ENCODE assay signal across 8 cellular contexts in the genomic region with DNA sequence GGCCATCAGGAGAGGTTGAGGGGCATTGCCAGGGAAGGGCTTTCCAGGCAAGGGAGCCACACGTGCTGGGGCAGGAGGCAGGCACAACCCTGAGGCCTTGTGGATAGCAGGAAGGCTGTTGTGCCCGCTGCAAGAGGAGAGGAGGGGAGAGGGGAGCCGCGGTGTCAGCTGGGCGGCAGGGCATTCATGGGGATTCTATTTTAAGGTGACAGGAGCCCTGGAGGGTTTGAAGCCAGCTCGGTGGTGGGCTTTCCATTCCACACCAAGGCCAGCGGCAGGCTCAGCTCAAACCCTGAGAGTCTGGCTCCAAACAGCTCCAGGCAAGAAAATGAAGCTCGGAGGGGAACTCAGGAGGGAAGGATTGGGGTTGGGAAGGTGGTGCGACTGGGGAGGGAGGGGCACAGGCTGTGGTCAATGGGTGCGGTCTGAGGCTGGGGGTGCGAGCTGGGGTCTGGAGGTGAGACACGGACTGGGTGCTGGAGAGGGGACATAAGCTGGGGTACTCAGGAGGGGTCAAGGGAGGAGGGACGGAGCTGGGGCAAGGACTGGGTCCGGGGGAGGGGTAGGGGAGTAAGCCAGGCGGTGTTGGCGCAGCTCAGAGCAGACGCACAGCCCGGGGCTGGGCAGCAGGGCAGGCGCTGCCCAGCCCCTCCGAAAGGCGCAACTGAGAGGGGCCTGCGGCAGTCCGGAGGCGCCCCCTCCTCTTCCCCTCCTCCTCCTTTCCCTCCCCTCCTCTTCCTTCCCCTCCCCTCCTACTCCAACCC. TPM values are rescaled to one million over a fixed set of nuclear protein-coding genes. Genes with fewer than 3 reads are reported as not detected.
DNase-seq lines count a peak whose midpoint lies in the region; ATAC-seq, FAIRE-seq and TF ChIP-seq lines count a peak whose summit lies in the region.

No MANE protein-coding gene starts in this region.

- H3K27ac Mint-ChIP-seq in Caco-2 (ENCODE audit: unreplicated experiment): no peak overlapping the region

- POLR2A ChIA-PET in Caco-2 (lab: Charles Lee): interaction anchor here (0.7 kb wide), 1 partner anchor 51 kb away, joined by 5 read pairs; a partner anchor contains a TSS

- H3K4me1 Mint-ChIP-seq in Caco-2 (ENCODE audit: low read depth, unreplicated experiment): no peaks in the 10 kb centered on the region

- ATAC-seq in Right ventricle myocardium superior (ENCODE audit: poor library complexity) (peak; percentile 61), pancreas (peak in 3 of 4 donors; percentile 4 to 11 (median 5)), GM19452 (IDR thresholded peaks at IDR 0.05; ENCODE audit: unreplicated experiment) (no peak), HG02642 (IDR thresholded peaks at IDR 0.05; ENCODE audit: poor library complexity, unreplicated experiment) (no peak), HG03432 (IDR thresholded peaks at IDR 0.05; ENCODE audit: unreplicated experiment) (no peak)

- H3K4me3 Mint-ChIP-seq in Caco-2 (ENCODE audit: unreplicated experiment): peak overlapping the region; percentile 54

- H3K9me3 ChIP-seq in Caco-2 (no peaks in the 10 kb centered on the region), pancreas (no peaks in the 10 kb centered on the region)

- H3K27ac ChIP-seq in VCaP (peak overlapping the region; percentile 53; the same call in 1 of the 2 replicates), pancreas (no peak overlapping the region)

- H3K36me3 Mint-ChIP-seq in Caco-2 (ENCODE audit: insufficient read depth, unreplicated experiment): no peaks in the 10 kb centered on the region

- peak overlapping the region; percentile 54; the same call in 1 of the 2 replicates for H3K4me3 ChIP-seq in Caco-2 (ENCODE audit: low read depth, low read length)
- H3K4me3 ChIP-seq in pancreas: peak overlapping the region in 2 of 4 donors; percentile 51 to 70

- no peak for FAIRE-seq in pancreas (lab: Jason Lieb, UNC)

- no peaks in the 10 kb centered on the region for H3K27me3 Mint-ChIP-seq in Caco-2 (ENCODE audit: insufficient read depth, unreplicated experiment)

- no TSS peak for BruUV-seq in Caco-2 (replicated peaks; lab: Mats Ljungman, UMichigan)

- H3K36me3 ChIP-seq in Caco-2 (ENCODE audit: control insufficient read depth, insufficient read depth, low read length): no peaks in the 10 kb centered on the region
- no peaks in the 10 kb centered on the region for H3K36me3 ChIP-seq in pancreas

- no peaks in the 10 kb centered on the region for H3K9me3 Mint-ChIP-seq in Caco-2 (ENCODE audit: unreplicated experiment)

- no peak for TF ChIP-seq CTCF in Caco-2 (IDR thresholded peaks at IDR 0.05; ENCODE audit: insufficient read depth in 1 of 2, low read depth in 1 of 2, low read length in 1 of 2, severe bottlenecking in 1 of 2, unreplicated experiment in 1 of 2)
- no peak for TF ChIP-seq CTCF in VCaP (conservative IDR thresholded peaks at IDR 0.05)
- TF ChIP-seq CTCF in pancreas (IDR thresholded peaks at IDR 0.05): no peak

- no peaks in the 10 kb centered on the region for H3K27me3 ChIP-seq in Caco-2 (replicated peaks; ENCODE audit: control insufficient read depth, insufficient read depth, low read length)
- H3K27me3 ChIP-seq in pancreas: no peaks in the 10 kb centered on the region

- WGBS in pancreas, 2 donors: 33 to 39% methylated on average over 21 to 23 of the region's 24 CpGs

- H3K4me1 ChIP-seq in Caco-2 (peaks cover 12% of the 10 kb centered on the region; the same call in 1 of the 2 replicates), pancreas (no peaks in the 10 kb centered on the region)

- CTCF ChIA-PET in Caco-2 (lab: Charles Lee): interaction anchor here (0.6 to 1.2 kb wide), 6 partner anchors 18 to 173 kb away, joined by 3 to 4 read pairs (median 3); a partner anchor contains a TSS

- DNase-seq in Caco-2: no peak
- peak; percentile 54 for DNase-seq in Right ventricle myocardium superior
- peak in 1 of 6 donors; percentile 20 for DNase-seq in pancreas
- DNase-seq in HPDE6-E6E7 (ENCODE audit: extremely low spot score): no peak

- intact Hi-C loops in Caco-2 (cut with micrococcal nuclease; ENCODE audit: unreplicated experiment) (loop anchor here (10.0 kb wide), 1 partner anchor 92 kb away; no protein-coding TSS in a partner anchor), Right ventricle myocardium superior (cut with DNase I) (loop anchor here (10.0 kb wide), 1 partner anchor 1022 kb away; a partner anchor contains a TSS), pancreas (cut with DNase I) (loop anchor here in 2 of 3 donors (10.0 kb wide), 2 partner anchors 872 to 882 kb away; no protein-coding TSS in a partner anchor)

RNA-seq across cellular contexts. Expression of a gene that starts 43.4 kb away (rescaled TPM):
- 34.5 and 36.8 TPM in 2 replicates for total RNA-seq in Caco-2 (2022)
- 17.8 TPM for total RNA-seq in Right ventricle myocardium superior
- 10 to 100 TPM; 12.1 to 21.5 (median 14.3) TPM for total RNA-seq in pancreas
- polyA plus RNA-seq in pancreas: 10 to 100 TPM; 21.9 to 25.9 TPM

RNA-seq across cellular contexts. Expression of a gene that starts 51.1 kb away (rescaled TPM):
- 127 and 134 TPM in 2 replicates for total RNA-seq in Caco-2 (2022)
- 6.5 TPM for total RNA-seq in Right ventricle myocardium superior
- total RNA-seq in pancreas: 1 to 10 TPM; 2.3 to 5.2 (median 4.0) TPM
- 1 to 10 TPM; 1.5 to 1.7 TPM for polyA plus RNA-seq in pancreas

Comparison
In these comparisons a context has a peak if more than half of its experiments do, and no peak if none do; other contexts are left out.
1. ATAC-seq: peak in Right ventricle myocardium superior (single experiment) and pancreas (3 of 4); none in GM19452 (single experiment), HG02642 (single experiment) and HG03432 (single experiment).
2. RNA of a gene that starts 51.1 kb away (total RNA-seq): 127 to 134 TPM in Caco-2; 6.5 TPM in Right ventricle myocardium superior (single experiment) and 2.3 to 5.2 TPM in pancreas; every median in the first group is over 10 times any median in the second.